ENCODE assay signal across 18 cellular contexts in genomic region chr3:55633333-55633732, GRCh38.
"Had no signal": no experiment of that assay in that cellular context is flagged by ENCODE, and none has a peak within 500 bp of the region (broad histone marks: within the 10 kb centered on the region; RNA-seq: fewer than 3 reads in every experiment).

No MANE protein-coding gene starts in this region.

- H3K27me3 ChIP-seq: gastrocnemius medialis, right lobe of liver, testis, tibial nerve, upper lobe of right lung, vagina had no signal

- DNase-seq: dermis blood vessel endothelial cell; gastrocnemius medialis; heart right ventricle; hypothalamus; kidney glomerular epithelial cell; mesendoderm; naive thymus-derived CD4-positive, alpha-beta T cell; nephron progenitor cell; right lobe of liver; stimulated activated CD4-positive, alpha-beta T cell treated with anti-CD3 and anti-CD28 coated beads, Interleukin-4, amount 100 ng/mL, for 24 hours; stimulated activated naive B cell treated with anti-CD40 and anti-IgM and Interleukin-4, amounts not matched to agents 10 μg/mL and 1 μg/mL and 100 μg/mL, for 72 hours; stimulated activated naive CD8-positive, alpha-beta T cell treated with anti-CD3 and anti-CD28 coated beads, Interleukin-15, amount 100 ng/mL, for 72 hours; testis; upper lobe of right lung had no signal

- H2AFZ ChIP-seq: parathyroid adenoma had no signal

- H3K4me1 ChIP-seq: gastrocnemius medialis, heart right ventricle, prostate gland, tibial nerve, vagina had no signal

- H3K36me3 Mint-ChIP-seq: naive thymus-derived CD4-positive, alpha-beta T cell; stimulated activated naive B cell treated with anti-CD40 and anti-IgM and Interleukin-4, amounts not matched to agents 10 μg/mL and 1 μg/mL and 100 μg/mL, for 72 hours had no signal

- H3K36me3 ChIP-seq: gastrocnemius medialis, heart right ventricle, prostate gland, right lobe of liver, tibial nerve, upper lobe of right lung, vagina had no signal

- H3K27me3 Mint-ChIP-seq: stimulated activated naive B cell treated with anti-CD40 and anti-IgM and Interleukin-4, amounts not matched to agents 10 μg/mL and 1 μg/mL and 100 μg/mL, for 72 hours; stimulated activated naive CD8-positive, alpha-beta T cell treated with anti-CD3 and anti-CD28 coated beads, Interleukin-15, amount 100 ng/mL, for 72 hours had no signal

- H3K9me3 ChIP-seq: gastrocnemius medialis, heart right ventricle, prostate gland, right lobe of liver, testis, tibial nerve, upper lobe of right lung, vagina had no signal

- ATAC-seq: gastrocnemius medialis; heart right ventricle; naive thymus-derived CD4-positive, alpha-beta T cell; right lobe of liver; stimulated activated naive B cell treated with anti-CD40 and anti-IgM and Interleukin-4, amounts not matched to agents 10 μg/mL and 1 μg/mL and 100 μg/mL, for 72 hours; stimulated activated naive CD8-positive, alpha-beta T cell treated with anti-CD3 and anti-CD28 coated beads, Interleukin-15, amount 100 ng/mL, for 72 hours; upper lobe of right lung had no signal

- H3K27ac ChIP-seq: gastrocnemius medialis, heart right ventricle, parathyroid adenoma, prostate gland, right lobe of liver, testis, tibial nerve, upper lobe of right lung, vagina had no signal

- H3K9ac ChIP-seq: parathyroid adenoma had no signal

- H3K4me3 Mint-ChIP-seq: naive thymus-derived CD4-positive, alpha-beta T cell; nephron progenitor cell; stimulated activated naive B cell treated with anti-CD40 and anti-IgM and Interleukin-4, amounts not matched to agents 10 μg/mL and 1 μg/mL and 100 μg/mL, for 72 hours; stimulated activated naive CD8-positive, alpha-beta T cell treated with anti-CD3 and anti-CD28 coated beads, Interleukin-15, amount 100 ng/mL, for 72 hours had no signal

- H3K27ac Mint-ChIP-seq: naive thymus-derived CD4-positive, alpha-beta T cell; nephron progenitor cell; stimulated activated naive B cell treated with anti-CD40 and anti-IgM and Interleukin-4, amounts not matched to agents 10 μg/mL and 1 μg/mL and 100 μg/mL, for 72 hours had no signal

- H3K9me3 Mint-ChIP-seq: nephron progenitor cell had no signal

- H3K4me1 Mint-ChIP-seq: naive thymus-derived CD4-positive, alpha-beta T cell; stimulated activated naive B cell treated with anti-CD40 and anti-IgM and Interleukin-4, amounts not matched to agents 10 μg/mL and 1 μg/mL and 100 μg/mL, for 72 hours; stimulated activated naive CD8-positive, alpha-beta T cell treated with anti-CD3 and anti-CD28 coated beads, Interleukin-15, amount 100 ng/mL, for 72 hours had no signal

- H3K79me2 ChIP-seq: parathyroid adenoma had no signal

- H3K4me3 ChIP-seq: gastrocnemius medialis, heart right ventricle, prostate gland, right lobe of liver, testis, tibial nerve, upper lobe of right lung, vagina had no signal
